In the genomic region with DNA sequence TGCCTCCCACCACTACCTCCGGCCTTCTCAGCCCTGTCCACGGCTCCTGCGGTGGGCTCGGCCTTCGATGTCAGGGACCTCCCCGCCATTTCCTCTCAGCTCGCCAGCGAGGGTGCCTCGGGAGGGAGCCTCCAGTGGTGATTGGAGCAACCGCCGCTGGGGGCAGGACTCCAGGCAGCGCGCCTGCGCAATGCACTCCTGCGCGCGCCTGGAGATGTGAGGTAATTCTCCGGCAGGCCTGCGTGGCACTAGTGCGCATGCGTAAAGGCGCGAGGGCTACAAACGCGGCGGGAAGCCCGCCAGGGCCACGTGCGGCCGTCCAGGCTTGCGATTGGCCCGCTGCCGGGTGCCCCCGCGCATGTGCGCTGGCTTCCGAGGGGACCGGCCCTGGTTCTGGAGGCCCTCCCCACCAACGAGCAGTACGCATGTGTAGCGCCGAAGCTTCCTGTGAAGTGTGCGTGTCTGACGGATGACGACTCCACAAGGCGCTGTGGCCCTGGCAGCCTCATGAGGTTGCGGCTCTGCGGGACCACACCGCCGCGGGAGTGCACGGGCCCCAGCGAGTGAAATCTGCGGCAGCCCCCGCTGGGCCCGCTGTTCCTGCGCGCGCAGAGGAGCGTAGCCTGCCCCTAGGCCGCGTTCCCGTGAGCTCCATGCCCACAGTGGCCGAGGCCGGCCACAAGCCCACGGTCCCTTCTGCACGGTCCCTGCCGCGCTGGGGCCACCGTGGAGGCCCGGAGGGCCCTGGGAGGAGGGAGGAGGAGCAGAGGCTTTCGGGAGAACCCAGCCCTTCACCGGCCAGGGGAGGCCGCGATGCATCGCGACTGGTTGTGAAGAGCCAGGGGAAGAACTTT, we compare ENCODE assay signal across 20 cellular contexts. TPM values are rescaled to one million over a fixed set of nuclear protein-coding genes. Genes with fewer than 3 reads are reported as not detected.
A peak's percentile ranks its signal among the peaks of the same experiment; 100 is the strongest.
DNase-seq lines count a peak whose midpoint lies in the region; ATAC-seq, FAIRE-seq and TF ChIP-seq lines count a peak whose summit lies in the region.
"Had no signal": no experiment of that assay in that cellular context is flagged by ENCODE, and none has a peak within 500 bp of the region (broad histone marks: within the 10 kb centered on the region; RNA-seq: fewer than 3 reads in every experiment).

TSS of gene SYCE1 (minus strand) at position 143 of the 854 bp plus-strand sequence. CDS start at position 89, 54 bp downstream.

- H3K4me2 ChIP-seq in BLaER1, result no peak within 1 kb of the TSS
- no peak within 1 kb of the TSS for H3K4me2 ChIP-seq in K562 (ENCODE audit: insufficient read depth, low read length)

- 49% methylated on average over 70 of the region's 77 CpGs for WGBS in K562 (ENCODE audit: insufficient coverage, low coverage, missing lambda C conversion rate)
- 73% methylated on average over 28 of the region's 77 CpGs for WGBS in right lobe of liver (ENCODE audit: insufficient coverage, low coverage, low lambda C conversion rate, missing lambda C conversion rate)

- H3K4me3 ChIP-seq in BLaER1 (0 out of 2 replicates have a peak within 1 kb of the TSS, but pooled peaks have one; percentile 28), K562 (no peak within 1 kb of the TSS), right lobe of liver (peak within 1 kb of the TSS in 2 of 3 donors; percentile 11 to 18)
- H3K4me3 ChIP-seq: coronary artery, suprapubic skin had no signal

- CTCF ChIA-PET in K562 (lab: Yijun Ruan, JAX; ENCODE audit: low intra/inter-chr PET ratio), result no interaction called here
- CTCF ChIA-PET in activated CD8-positive, alpha-beta T cell treated with anti-CD3 and anti-CD28 coated beads, Interleukin-2, amount 10 ng/mL, durations not matched to agents 7 days and 5 days (lab: Charles Lee), result no interaction called here

- H3K36me3 ChIP-seq in BLaER1, result no peaks in the 10 kb centered on the region
- H3K36me3 ChIP-seq in K562 (ENCODE audit: control insufficient read depth, insufficient read depth, low read length), result no peaks in the 10 kb centered on the region
- no peaks in the 10 kb centered on the region for H3K36me3 ChIP-seq in right lobe of liver
- H3K36me3 ChIP-seq: suprapubic skin had no signal

- no peaks in the 10 kb centered on the region for H3K4me1 Mint-ChIP-seq in activated CD8-positive, alpha-beta T cell treated with anti-CD3 and anti-CD28 coated beads, Interleukin-2, amount 10 ng/mL, durations not matched to agents 7 days and 5 days (ENCODE audit: low read depth)

- H3K9me1 ChIP-seq in K562 (ENCODE audit: control insufficient read depth, insufficient read depth, low read length), result no peaks in the 10 kb centered on the region

- H3K36me3 Mint-ChIP-seq in activated CD8-positive, alpha-beta T cell treated with anti-CD3 and anti-CD28 coated beads, Interleukin-2, amount 10 ng/mL, durations not matched to agents 7 days and 5 days (ENCODE audit: low read depth), result no peaks in the 10 kb centered on the region

- H3K9ac ChIP-seq in BLaER1 (no peak within 1 kb of the TSS), K562 (ENCODE audit: insufficient read depth in 1 of 2, low read depth in 2 of 2, low read length in 2 of 2) (no peak within 1 kb of the TSS)

- no peaks in the 10 kb centered on the region; the same call in 1 of the 2 replicates for H3K4me1 ChIP-seq in BLaER1
- H3K4me1 ChIP-seq in K562 (replicated peaks in 1 of 2; ENCODE audit: control insufficient read depth in 2 of 2, insufficient read depth in 2 of 2, low read length in 2 of 2), result peaks cover 0 to 9% of the 10 kb centered on the region in 2 experiments; a peak in 1 of 5 replicates
- no peaks in the 10 kb centered on the region for H3K4me1 ChIP-seq in right lobe of liver
- H3K4me1 ChIP-seq: suprapubic skin had no signal

- H4K20me1 ChIP-seq in BLaER1 (no peaks in the 10 kb centered on the region), K562 (replicated peaks; ENCODE audit: control insufficient read depth, insufficient read depth, low read length) (no peaks in the 10 kb centered on the region)

- POLR2A ChIA-PET in K562 (lab: Yijun Ruan, JAX), result no interaction called here
- POLR2A ChIA-PET in activated CD8-positive, alpha-beta T cell treated with anti-CD3 and anti-CD28 coated beads, Interleukin-2, amount 10 ng/mL, durations not matched to agents 7 days and 5 days (lab: Charles Lee), result no interaction called here

- TF ChIP-seq POLR2A in K562 (conservative IDR thresholded peaks at IDR 0.05) (no peak), right lobe of liver (IDR thresholded peaks at IDR 0.05) (no peak)

- H3K27ac ChIP-seq in BLaER1 (no peak within 1 kb of the TSS), K562 (ENCODE audit: extremely low read depth, low read depth, low read length) (no peak within 1 kb of the TSS), right lobe of liver (no peak within 1 kb of the TSS)
- H3K27ac ChIP-seq: coronary artery, epithelial cell of prostate, suprapubic skin had no signal

- peaks cover 3% of the 10 kb centered on the region for H3K27me3 Mint-ChIP-seq in activated CD8-positive, alpha-beta T cell treated with anti-CD3 and anti-CD28 coated beads, Interleukin-2, amount 10 ng/mL, durations not matched to agents 7 days and 5 days (ENCODE audit: low read depth)

- TF ChIP-seq RAD21 in K562 (CRISPR knock-in tag; conservative IDR thresholded peaks at IDR 0.05 in 1 of 2, IDR thresholded peaks at IDR 0.05 in 1 of 2), result no peak

- H2AFZ ChIP-seq in K562 (ENCODE audit: low read depth, low read length), result no peak within 1 kb of the TSS

- intact Hi-C loops in K562 (cut with micrococcal nuclease), result no loop called here
- intact Hi-C loops in right lobe of liver (cut with DNase I), result no loop called here

- peak in 1 of 3 experiments; percentile 34; a peak in 2 of 6 replicates for TF ChIP-seq CTCF in K562 (IDR thresholded peaks at IDR 0.05 in 2 of 3, conservative IDR thresholded peaks at IDR 0.05 in 1 of 3; ENCODE audit: insufficient read depth in 2 of 3, low read depth in 1 of 3, low read length in 3 of 3)
- no peak for TF ChIP-seq CTCF in right lobe of liver (IDR thresholded peaks at IDR 0.05)

- peak; percentile 39 for DNase-seq in AG08396 (ENCODE audit: low spot score)
- peak in 2 of 4 experiments; percentile 5 to 6 for DNase-seq in K562 (ENCODE audit: extremely low read depth in 1 of 4, low spot score in 3 of 4)
- peak; percentile 38 to 86 (median 67) for DNase-seq in right lobe of liver
- no peak for DNase-seq in NCI-H2196 treated with DMSO at 0.1 percent for 48 hours (lab: John Stamatoyannopoulos, UW; ENCODE audit: unreplicated experiment)
- no peak for DNase-seq in activated CD8-positive, alpha-beta T cell treated with anti-CD3 and anti-CD28 coated beads, Interleukin-2, amount 10 ng/mL, durations not matched to agents 7 days and 5 days
- DNase-seq in DMS 273 treated with DMSO at 0.1 percent for 48 hours (lab: John Stamatoyannopoulos, UW), result no peak
- DNase-seq: activated CD4-positive, alpha-beta T cell treated with anti-CD3 and anti-CD28 coated beads, Interleukin-2, amount 50 U/mL, for 1 hour; activated T-cell treated with anti-CD3 and anti-CD28 coated beads, Interleukin-2, amount 50 U/mL, for 48 hours; islet precursor cell; NCI-H1417 treated with DMSO at 0.1 percent for 48 hours; NCI-H2227 treated with DMSO at 0.1 percent for 48 hours; SIG-M5 had no signal

- BruUV-seq in K562 (replicated peaks; lab: Mats Ljungman, UMichigan), result no TSS peak

- TF ChIP-seq EP300 in K562 (IDR thresholded peaks at IDR 0.05; ENCODE audit: low read length), result no peak

- H3K4me3 Mint-ChIP-seq in activated CD8-positive, alpha-beta T cell treated with anti-CD3 and anti-CD28 coated beads, Interleukin-2, amount 10 ng/mL, durations not matched to agents 7 days and 5 days, result no peak within 1 kb of the TSS

- no peak within 1 kb of the TSS for H3K27ac Mint-ChIP-seq in activated CD8-positive, alpha-beta T cell treated with anti-CD3 and anti-CD28 coated beads, Interleukin-2, amount 10 ng/mL, durations not matched to agents 7 days and 5 days

- H3K9me3 Mint-ChIP-seq in activated CD8-positive, alpha-beta T cell treated with anti-CD3 and anti-CD28 coated beads, Interleukin-2, amount 10 ng/mL, durations not matched to agents 7 days and 5 days (ENCODE audit: insufficient read depth), result peaks cover 3% of the 10 kb centered on the region

- H3K79me2 ChIP-seq in K562 (ENCODE audit: control insufficient read depth, insufficient read depth, low read length), result no peaks in the 10 kb centered on the region

- no peak for FAIRE-seq in K562 (lab: Jason Lieb, UNC)
- FAIRE-seq: H1 had no signal

- in situ Hi-C loops in K562 (cut with MboI), result no loop called here

- ATAC-seq in K562 (peak; percentile 65), right lobe of liver (peak in 3 of 4 donors; percentile 45 to 68 (median 50)), GM19397 (IDR thresholded peaks at IDR 0.05; ENCODE audit: unreplicated experiment) (no peak)
- ATAC-seq in activated CD8-positive, alpha-beta T cell treated with anti-CD3 and anti-CD28 coated beads, Interleukin-2, amount 10 ng/mL, durations not matched to agents 7 days and 5 days, result no peak

- H3K27me3 ChIP-seq in BLaER1 (peaks cover 4% of the 10 kb centered on the region; the same call in 1 of the 2 replicates), K562 (ENCODE audit: control insufficient read depth in 2 of 2, insufficient read depth in 2 of 2, low read length in 2 of 2) (peaks cover 2 to 19% of the 10 kb centered on the region in 2 experiments; a peak in 1 of 5 replicates), right lobe of liver (no peaks in the 10 kb centered on the region)

- H3K9me3 ChIP-seq in BLaER1 (peaks cover 40% of the 10 kb centered on the region), K562 (replicated peaks; ENCODE audit: control insufficient read depth, insufficient read depth, low read depth, low read length) (no peaks in the 10 kb centered on the region), right lobe of liver (no peaks in the 10 kb centered on the region)
- H3K9me3 ChIP-seq: suprapubic skin had no signal

RNA-seq across cellular contexts. Expression of gene SYCE1, which starts in this region (rescaled TPM):
- not detected in 2 replicates for total RNA-seq in K562 (2011; cell fraction: chromatin; rRNA removed; ENCODE audit: low replicate concordance)
- not detected in 2 replicates for total RNA-seq in K562 (2011; cell fraction: nucleolus; rRNA removed)
- not detected in 2 replicates for total RNA-seq in K562 (2011; cell fraction: nucleoplasm; rRNA removed)
- total RNA-seq in K562 (2014; rRNA removed) (0.08 TPM in 1 of 2 replicates, not detected in the other), K562 (2014; rRNA removed; fragmentation: Illumina TruSeq; extraction: Trizol) (not detected in 2 replicates), K562 (2015; rRNA removed; fragmentation: Illumina TruSeq; extraction: Trizol) (not detected in 2 replicates), K562 (2021) (not detected in 2 replicates), right lobe of liver (1 to 10 TPM in 4 of 6 experiments, under 1 TPM in 1, not detected in 1; 0.37 to 4.1 (median 2.2) TPM)
- polyA plus RNA-seq in K562 (2011; rRNA removed) (not detected in 2 replicates), K562 (2014; fragmentation: Illumina TruSeq; extraction: Trizol) (not detected in 2 replicates), K562 (2014; fragmentation: Nextera tagmentation; extraction: Ambion mirVana) (not detected), K562 (2014; rRNA removed) (not detected in 2 replicates)
- polyA plus RNA-seq in K562 (2011; cell fraction: cytosol; rRNA removed), result not detected in 2 replicates
- polyA plus RNA-seq in K562 (2011; cell fraction: nucleus; rRNA removed), result not detected in 2 replicates
- polyA plus RNA-seq in K562 (2012), result 0.08 and 0.37 TPM in 2 replicates
- not detected in 2 replicates for polyA minus RNA-seq in K562 (2011; rRNA and poly(A)+ RNA removed)
- polyA minus RNA-seq in K562 (2011; cell fraction: cytosol; rRNA and poly(A)+ RNA removed), result not detected in 2 replicates
- not detected in 2 replicates for polyA minus RNA-seq in K562 (2011; cell fraction: nucleus; rRNA and poly(A)+ RNA removed)
- under 1 TPM in 1 of 2 experiments, not detected in 1; 0.21 TPM for total RNA-seq in activated CD8-positive, alpha-beta T cell treated with anti-CD3 and anti-CD28 coated beads, Interleukin-2, amount 10 ng/mL, durations not matched to agents 7 days and 5 days
- total RNA-seq: H1, LHCN-M2, mononuclear cell had no signal
- polyA plus RNA-seq: H1 had no signal

Comparison
In these comparisons a context has a peak if more than half of its experiments do, and no peak if none do; other contexts are left out.
1. Peak in ATAC-seq in K562; RNA of the gene not detected or under 1 TPM.
2. DNase-seq: peak in AG08396 (single experiment) and right lobe of liver (3 of 3); none in NCI-H2196 treated with DMSO at 0.1 percent for 48 hours (single experiment), activated CD8-positive, alpha-beta T cell treated with anti-CD3 and anti-CD28 coated beads, Interleukin-2, amount 10 ng/mL, durations not matched to agents 7 days and 5 days (single experiment) and DMS 273 treated with DMSO at 0.1 percent for 48 hours (single experiment).
3. ATAC-seq: peak in right lobe of liver (3 of 4); none in activated CD8-positive, alpha-beta T cell treated with anti-CD3 and anti-CD28 coated beads, Interleukin-2, amount 10 ng/mL, durations not matched to agents 7 days and 5 days (single experiment) and GM19397 (single experiment).